ENCODE assay signal across 8 cellular contexts in genomic region chr6:43393133-43393532, GRCh38. TPM values are rescaled to one million over a fixed set of nuclear protein-coding genes. Genes with fewer than 3 reads are reported as not detected.
A peak's percentile ranks its signal among the peaks of the same experiment; 100 is the strongest.
DNase-seq lines count a peak whose midpoint lies in the region; ATAC-seq, FAIRE-seq and TF ChIP-seq lines count a peak whose summit lies in the region.
"Not testable (repeated sequence)": the region's sequence is repeated elsewhere in the genome, so short reads cannot be mapped to it uniquely, and the experiment has no call there.

No MANE protein-coding gene starts in this region.

- not testable (repeated sequence) for H3K79me2 ChIP-seq in GM23338 (replicated peaks; ENCODE audit: insufficient read depth); PC-9 (ENCODE audit: low read depth); H1 (ENCODE audit: control insufficient read depth in 1 of 2, insufficient read depth in 2 of 2, low read length in 2 of 2)

- H3K4me3 Mint-ChIP-seq in GM23338; activated T-helper 1 cell treated with anti-CD3 and anti-CD28 coated beads, Interleukin-12 subunit alpha, Interleukin-12 subunit beta, Interleukin-2, Interleukin-4 antibody, amounts not matched to agents 30 ng/mL and 10 ng/mL and 1 ng/mL, durations not matched to agents 14 hours and 24 hours and 36 hours; nephron: not testable (repeated sequence)
- H3K4me3 Mint-ChIP-seq in stimulated activated naive B cell treated with anti-CD40 and anti-IgM and Interleukin-4, amounts not matched to agents 10 μg/mL and 1 μg/mL and 100 μg/mL, for 72 hours: peak overlapping the region; percentile 80 to 85

- H3K27me3 ChIP-seq in BLaER1: peaks cover 31% of the 10 kb centered on the region
- H3K27me3 ChIP-seq in GM23338 (ENCODE audit: insufficient read depth); PC-9 (ENCODE audit: insufficient read depth, low read depth); H1 (replicated peaks in 1 of 4; ENCODE audit: control insufficient read depth in 3 of 4, extremely low read depth in 1 of 4, insufficient read depth in 3 of 4, low read length in 3 of 4); lower lobe of right lung (ENCODE audit: low read depth): not testable (repeated sequence)

- not testable (repeated sequence) for BruUV-seq in PC-9 (replicated peaks; lab: Mats Ljungman, UMichigan)

- not testable (repeated sequence) for H3K4me3 ChIP-seq in BLaER1; GM23338; PC-9; H1 (ENCODE audit: extremely low read depth in 1 of 4, insufficient read depth in 2 of 4, low read depth in 3 of 4, low read length in 4 of 4)
- H3K4me3 ChIP-seq in lower lobe of right lung: peak overlapping the region; percentile 34

- POLR2A ChIA-PET in PC-9 (lab: Charles Lee; ENCODE audit: unreplicated experiment): not testable (repeated sequence)
- POLR2A ChIA-PET in H1 (lab: Charles Lee; ENCODE audit: partially characterized antibody): interaction anchor here (1.1 kb wide), 2 partner anchors 41 to 163 kb away, joined by 3 read pairs; no protein-coding TSS in a partner anchor

- H3K4me1 ChIP-seq in BLaER1 (peaks cover 41% of the 10 kb centered on the region), GM23338 (ENCODE audit: insufficient read depth) (peaks cover 13% of the 10 kb centered on the region), PC-9 (replicated peaks; ENCODE audit: insufficient read depth) (peaks cover 28% of the 10 kb centered on the region)
- H3K4me1 ChIP-seq in H1 (replicated peaks in 1 of 4; ENCODE audit: control insufficient read depth in 3 of 4, insufficient read depth in 4 of 4, low read length in 3 of 4); lower lobe of right lung: not testable (repeated sequence)

- H4K8ac ChIP-seq in H1 (ENCODE audit: extremely low read depth, insufficient read depth, low read length): not testable (repeated sequence)

- H3K36me3 ChIP-seq in BLaER1; GM23338 (ENCODE audit: insufficient read depth); PC-9 (ENCODE audit: low read depth); H1 (ENCODE audit: control insufficient read depth in 2 of 4, insufficient read depth in 4 of 4, low read length in 3 of 4); lower lobe of right lung: not testable (repeated sequence)

- CTCF ChIA-PET in PC-9 (lab: Charles Lee): not testable (repeated sequence)
- CTCF ChIA-PET in H1 (lab: Charles Lee; ENCODE audit: partially characterized antibody): interaction anchor here (0.6 to 2.5 kb wide), 6 partner anchors 8 to 108 kb away, joined by 3 to 8 read pairs (median 4); no protein-coding TSS in a partner anchor

- TF ChIP-seq RAD21 in H1 (IDR thresholded peaks at IDR 0.05 in 1 of 2, conservative IDR thresholded peaks at IDR 0.05 in 1 of 2; ENCODE audit: low read depth in 2 of 2, low read length in 2 of 2): not testable (repeated sequence)

- H3K4me2 ChIP-seq in BLaER1: peak overlapping the region; percentile 16; the same call in 1 of the 2 replicates
- H3K4me2 ChIP-seq in GM23338; PC-9; H1 (ENCODE audit: insufficient read depth in 1 of 2, low read depth in 2 of 2, low read length in 2 of 2): not testable (repeated sequence)

- H3K9me3 ChIP-seq in BLaER1; PC-9 (ENCODE audit: insufficient read depth, low read depth); H1 (ENCODE audit: insufficient read depth in 2 of 2, low read depth in 1 of 2, low read length in 1 of 2); lower lobe of right lung: not testable (repeated sequence)

- not testable (repeated sequence) for FAIRE-seq in H1 (lab: Jason Lieb, UNC)

- DNase-seq in GM23338 (ENCODE audit: low spot score); PC-9; activated T-helper 1 cell treated with anti-CD3 and anti-CD28 coated beads, Interleukin-12 subunit alpha, Interleukin-12 subunit beta, Interleukin-2, Interleukin-4 antibody, amounts not matched to agents 30 ng/mL and 10 ng/mL and 1 ng/mL, durations not matched to agents 14 hours and 24 hours and 36 hours (ENCODE audit: low spot score); H1 (ENCODE audit: low read depth in 1 of 2, low spot score in 2 of 2); lower lobe of right lung; stimulated activated naive B cell treated with anti-CD40 and anti-IgM and Interleukin-4, amounts not matched to agents 10 μg/mL and 1 μg/mL and 100 μg/mL, for 72 hours: not testable (repeated sequence)

- TF ChIP-seq EP300 in H1 (IDR thresholded peaks at IDR 0.05; ENCODE audit: borderline replicate concordance in 1 of 2, low read depth in 2 of 2, low read length in 2 of 2): not testable (repeated sequence)

- not testable (repeated sequence) for H3K79me1 ChIP-seq in H1 (ENCODE audit: low read depth, low read length)

- ATAC-seq in GM23338; lower lobe of right lung; stimulated activated naive B cell treated with anti-CD40 and anti-IgM and Interleukin-4, amounts not matched to agents 10 μg/mL and 1 μg/mL and 100 μg/mL, for 72 hours (replicated peaks): not testable (repeated sequence)

- H3K9ac ChIP-seq in BLaER1; H1 (replicated peaks in 1 of 4; ENCODE audit: extremely low read depth in 1 of 4, low read depth in 3 of 4, low read length in 3 of 4): not testable (repeated sequence)

- not testable (repeated sequence) for H3K9me3 Mint-ChIP-seq in GM23338; activated T-helper 1 cell treated with anti-CD3 and anti-CD28 coated beads, Interleukin-12 subunit alpha, Interleukin-12 subunit beta, Interleukin-2, Interleukin-4 antibody, amounts not matched to agents 30 ng/mL and 10 ng/mL and 1 ng/mL, durations not matched to agents 14 hours and 24 hours and 36 hours; nephron; stimulated activated naive B cell treated with anti-CD40 and anti-IgM and Interleukin-4, amounts not matched to agents 10 μg/mL and 1 μg/mL and 100 μg/mL, for 72 hours

- not testable (repeated sequence) for H3K36me3 Mint-ChIP-seq in GM23338 (ENCODE audit: low read depth); activated T-helper 1 cell treated with anti-CD3 and anti-CD28 coated beads, Interleukin-12 subunit alpha, Interleukin-12 subunit beta, Interleukin-2, Interleukin-4 antibody, amounts not matched to agents 30 ng/mL and 10 ng/mL and 1 ng/mL, durations not matched to agents 14 hours and 24 hours and 36 hours (ENCODE audit: low read depth); nephron (ENCODE audit: low read depth); stimulated activated naive B cell treated with anti-CD40 and anti-IgM and Interleukin-4, amounts not matched to agents 10 μg/mL and 1 μg/mL and 100 μg/mL, for 72 hours

- H3F3A ChIP-seq in GM23338 (replicated peaks; ENCODE audit: low read depth): not testable (repeated sequence)
- H3F3A ChIP-seq in PC-9 (ENCODE audit: insufficient read depth, low read depth): peaks cover 19% of the 10 kb centered on the region

- H4K20me1 ChIP-seq in BLaER1; GM23338 (replicated peaks; ENCODE audit: insufficient read depth); PC-9 (ENCODE audit: insufficient read depth); H1 (replicated peaks in 1 of 2; ENCODE audit: control insufficient read depth in 1 of 2, insufficient read depth in 2 of 2, low read length in 2 of 2): not testable (repeated sequence)

- H3K14ac ChIP-seq in H1 (ENCODE audit: insufficient read length): not testable (repeated sequence)

- peak overlapping the region; percentile 96 for H2AFZ ChIP-seq in GM23338
- H2AFZ ChIP-seq in PC-9: 0 out of 2 replicates have a peak overlapping the region, but pooled peaks have one; percentile 60
- H2AFZ ChIP-seq in H1 (ENCODE audit: low read length): peak overlapping the region; percentile 76; the same call in 1 of the 2 replicates

- H3K18ac ChIP-seq in H1 (ENCODE audit: extremely low read depth, low read length): 0 out of 2 replicates have a peak overlapping the region, but pooled peaks have one; percentile 19

- H2BK5ac ChIP-seq in H1 (ENCODE audit: low read depth, low read length): not testable (repeated sequence)

- not testable (repeated sequence) for TF ChIP-seq POLR2A in H1 (IDR thresholded peaks at IDR 0.05; ENCODE audit: control extremely low read depth in 1 of 2, low read depth in 2 of 2, low read length in 2 of 2)

- H3K27me3 Mint-ChIP-seq in GM23338 (ENCODE audit: insufficient read depth, low read depth, poor library complexity): peaks cover 14% of the 10 kb centered on the region
- H3K27me3 Mint-ChIP-seq in activated T-helper 1 cell treated with anti-CD3 and anti-CD28 coated beads, Interleukin-12 subunit alpha, Interleukin-12 subunit beta, Interleukin-2, Interleukin-4 antibody, amounts not matched to agents 30 ng/mL and 10 ng/mL and 1 ng/mL, durations not matched to agents 14 hours and 24 hours and 36 hours (ENCODE audit: insufficient read depth): peaks cover 68% of the 10 kb centered on the region
- not testable (repeated sequence) for H3K27me3 Mint-ChIP-seq in nephron (ENCODE audit: low read depth)
- H3K27me3 Mint-ChIP-seq in stimulated activated naive B cell treated with anti-CD40 and anti-IgM and Interleukin-4, amounts not matched to agents 10 μg/mL and 1 μg/mL and 100 μg/mL, for 72 hours: peaks cover 0 to 27% of the 10 kb centered on the region in 2 donors

- H3K23me2 ChIP-seq in H1 (ENCODE audit: low read depth, low read length): not testable (repeated sequence)

- not testable (repeated sequence) for H3K23ac ChIP-seq in H1 (ENCODE audit: insufficient read length)

- H3K4ac ChIP-seq in H1 (replicated peaks; ENCODE audit: insufficient read length, low read depth, low read length): not testable (repeated sequence)

- H3K9me2 ChIP-seq in GM23338 (ENCODE audit: insufficient read depth); PC-9 (ENCODE audit: insufficient read depth): not testable (repeated sequence)

- H3K27ac Mint-ChIP-seq in GM23338: not testable (repeated sequence)
- peak overlapping the region; percentile 19 for H3K27ac Mint-ChIP-seq in activated T-helper 1 cell treated with anti-CD3 and anti-CD28 coated beads, Interleukin-12 subunit alpha, Interleukin-12 subunit beta, Interleukin-2, Interleukin-4 antibody, amounts not matched to agents 30 ng/mL and 10 ng/mL and 1 ng/mL, durations not matched to agents 14 hours and 24 hours and 36 hours
- H3K27ac Mint-ChIP-seq in nephron: peak overlapping the region; percentile 25 to 57 (median 26)
- peak overlapping the region; percentile 77 for H3K27ac Mint-ChIP-seq in stimulated activated naive B cell treated with anti-CD40 and anti-IgM and Interleukin-4, amounts not matched to agents 10 μg/mL and 1 μg/mL and 100 μg/mL, for 72 hours

- not testable (repeated sequence) for H2BK120ac ChIP-seq in H1 (replicated peaks; ENCODE audit: low read depth, low read length)

- 85% methylated on average over 11 of the region's 11 CpGs; no CpG with 5 or more reads in 1 of the 2 experiments for WGBS in H1 (ENCODE audit: extremely low coverage in 1 of 2, insufficient coverage in 1 of 2, insufficient read length in 1 of 2, insufficient replicate concordance in 2 of 2, low coverage in 1 of 2, low lambda C conversion rate in 2 of 2, missing lambda C conversion rate in 1 of 2), 2 experiments

- not testable (repeated sequence) for H2BK20ac ChIP-seq in H1 (ENCODE audit: low read length)

- H3K4me1 Mint-ChIP-seq in GM23338 (peaks cover 49% of the 10 kb centered on the region), nephron (peaks cover 28% of the 10 kb centered on the region)
- peaks cover 12% of the 10 kb centered on the region for H3K4me1 Mint-ChIP-seq in activated T-helper 1 cell treated with anti-CD3 and anti-CD28 coated beads, Interleukin-12 subunit alpha, Interleukin-12 subunit beta, Interleukin-2, Interleukin-4 antibody, amounts not matched to agents 30 ng/mL and 10 ng/mL and 1 ng/mL, durations not matched to agents 14 hours and 24 hours and 36 hours (ENCODE audit: low read depth)
- H3K4me1 Mint-ChIP-seq in stimulated activated naive B cell treated with anti-CD40 and anti-IgM and Interleukin-4, amounts not matched to agents 10 μg/mL and 1 μg/mL and 100 μg/mL, for 72 hours: peaks cover 26 to 66% of the 10 kb centered on the region in 2 donors

- not testable (repeated sequence) for H2AK5ac ChIP-seq in H1 (ENCODE audit: low read depth, low read length)

- not testable (repeated sequence) for H3K27ac ChIP-seq in BLaER1; GM23338 (ENCODE audit: low read depth); PC-9; H1 (ENCODE audit: low read depth, low read length)
- H3K27ac ChIP-seq in lower lobe of right lung: peak overlapping the region; percentile 6

- H4K91ac ChIP-seq in H1 (replicated peaks; ENCODE audit: insufficient read length, low read length): not testable (repeated sequence)

- H3K56ac ChIP-seq in H1 (replicated peaks; ENCODE audit: insufficient read length, low read depth, low read length): not testable (repeated sequence)

- H2BK15ac ChIP-seq in H1 (ENCODE audit: low read length): not testable (repeated sequence)

- not testable (repeated sequence) for TF ChIP-seq CTCF in GM23338 (conservative IDR thresholded peaks at IDR 0.05; ENCODE audit: low read depth in 2 of 2); PC-9 (conservative IDR thresholded peaks at IDR 0.05); H1 (IDR thresholded peaks at IDR 0.05; ENCODE audit: control extremely low read depth in 1 of 3, insufficient read depth in 1 of 3, low read depth in 1 of 3, low read length in 3 of 3); lower lobe of right lung (IDR thresholded peaks at IDR 0.05); nephron (IDR thresholded peaks at IDR 0.05; ENCODE audit: unreplicated experiment in 3 of 3)

- intact Hi-C loops in PC-9 (cut with micrococcal nuclease; ENCODE audit: unreplicated experiment); activated T-helper 1 cell treated with anti-CD3 and anti-CD28 coated beads, Interleukin-12 subunit alpha, Interleukin-12 subunit beta, Interleukin-2, Interleukin-4 antibody, amounts not matched to agents 30 ng/mL and 10 ng/mL and 1 ng/mL, durations not matched to agents 14 hours and 24 hours and 36 hours (cut with micrococcal nuclease); lower lobe of right lung (cut with DNase I): not testable (repeated sequence)

- not testable (repeated sequence) for H4K5ac ChIP-seq in H1 (ENCODE audit: insufficient read length, low read depth, low read length)

- H2BK12ac ChIP-seq in H1 (ENCODE audit: low read depth, low read length): not testable (repeated sequence)

RNA-seq across cellular contexts. Expression of gene ZNF318, which starts 23.7 kb away (rescaled TPM):
- 13.4 and 19.5 TPM in 2 replicates for total RNA-seq in GM23338 (2014; rRNA removed; shearing (Covaris generic))
- polyA plus RNA-seq in GM23338 (2016; fragmentation: Nextera tagmentation; extraction: Ambion mirVana) (8.7 and 10.5 TPM in 2 replicates), H1 (2011; rRNA removed) (10.2 and 11.1 TPM in 2 replicates)
- total RNA-seq in PC-9 (2021) (14.9 and 17.1 TPM in 2 replicates), lower lobe of right lung (18.3 TPM)
- 9.1 and 9.7 TPM in 2 replicates for total RNA-seq in activated T-helper 1 cell treated with anti-CD3 and anti-CD28 coated beads, Interleukin-12 subunit alpha, Interleukin-12 subunit beta, Interleukin-2, Interleukin-4 antibody, amounts not matched to agents 30 ng/mL and 10 ng/mL and 1 ng/mL, durations not matched to agents 14 hours and 24 hours and 36 hours
- total RNA-seq in H1 (2021; fragmentation: NEBNext Ultra II Directional; extraction: Animal tissue kit (Norgen Biotek cat#: 25700)): 22.1 and 22.3 TPM in 2 replicates
- polyA plus RNA-seq in H1 (2011; cell fraction: cytosol; rRNA removed): 10.2 TPM
- polyA plus RNA-seq in H1 (2011; cell fraction: nucleus; rRNA removed): 27.1 TPM
- polyA plus RNA-seq in H1 (2012, experiment 1 of 2): 8.5 to 12.2 TPM (median 10.9 TPM) in 4 replicates
- polyA plus RNA-seq in H1 (2012, experiment 2 of 2): 1.4 TPM
- polyA plus RNA-seq in H1 (2013, experiment 1 of 2): 13.6 TPM
- polyA plus RNA-seq in H1 (2013, experiment 2 of 2): 12.2 TPM
- 29.7 and 32.2 TPM in 2 replicates for polyA minus RNA-seq in H1 (2011; rRNA and poly(A)+ RNA removed)
- polyA minus RNA-seq in H1 (2011; cell fraction: cytosol; rRNA and poly(A)+ RNA removed): 14.8 TPM
- polyA minus RNA-seq in H1 (2011; cell fraction: nucleus; rRNA and poly(A)+ RNA removed): 19.5 TPM

RNA-seq across cellular contexts. Expression of gene ABCC10, which starts 34.2 kb away (rescaled TPM):
- 16.7 and 16.9 TPM in 2 replicates for total RNA-seq in GM23338 (2014; rRNA removed; shearing (Covaris generic))
- polyA plus RNA-seq in GM23338 (2016; fragmentation: Nextera tagmentation; extraction: Ambion mirVana) (17.5 and 18.9 TPM in 2 replicates), H1 (2011; rRNA removed) (15.5 and 22.3 TPM in 2 replicates)
- total RNA-seq in PC-9 (2021) (28.4 and 28.7 TPM in 2 replicates), lower lobe of right lung (34.4 TPM)
- total RNA-seq in activated T-helper 1 cell treated with anti-CD3 and anti-CD28 coated beads, Interleukin-12 subunit alpha, Interleukin-12 subunit beta, Interleukin-2, Interleukin-4 antibody, amounts not matched to agents 30 ng/mL and 10 ng/mL and 1 ng/mL, durations not matched to agents 14 hours and 24 hours and 36 hours: 40.5 and 43.6 TPM in 2 replicates
- 21.0 and 24.6 TPM in 2 replicates for total RNA-seq in H1 (2021; fragmentation: NEBNext Ultra II Directional; extraction: Animal tissue kit (Norgen Biotek cat#: 25700))
- polyA plus RNA-seq in H1 (2011; cell fraction: cytosol; rRNA removed): 13.9 TPM
- 52.6 TPM for polyA plus RNA-seq in H1 (2011; cell fraction: nucleus; rRNA removed)
- polyA plus RNA-seq in H1 (2012, experiment 1 of 2): 15.1 to 19.4 TPM (median 15.8 TPM) in 4 replicates
- 16.5 TPM for polyA plus RNA-seq in H1 (2012, experiment 2 of 2)
- 20.3 TPM for polyA plus RNA-seq in H1 (2013, experiment 1 of 2)
- 19.2 TPM for polyA plus RNA-seq in H1 (2013, experiment 2 of 2)
- 10.9 and 14.8 TPM in 2 replicates for polyA minus RNA-seq in H1 (2011; rRNA and poly(A)+ RNA removed)
- polyA minus RNA-seq in H1 (2011; cell fraction: cytosol; rRNA and poly(A)+ RNA removed): 11.5 TPM
- 25.2 TPM for polyA minus RNA-seq in H1 (2011; cell fraction: nucleus; rRNA and poly(A)+ RNA removed)
